10 cellular contexts compared by ENCODE assay signal in the genomic region with DNA sequence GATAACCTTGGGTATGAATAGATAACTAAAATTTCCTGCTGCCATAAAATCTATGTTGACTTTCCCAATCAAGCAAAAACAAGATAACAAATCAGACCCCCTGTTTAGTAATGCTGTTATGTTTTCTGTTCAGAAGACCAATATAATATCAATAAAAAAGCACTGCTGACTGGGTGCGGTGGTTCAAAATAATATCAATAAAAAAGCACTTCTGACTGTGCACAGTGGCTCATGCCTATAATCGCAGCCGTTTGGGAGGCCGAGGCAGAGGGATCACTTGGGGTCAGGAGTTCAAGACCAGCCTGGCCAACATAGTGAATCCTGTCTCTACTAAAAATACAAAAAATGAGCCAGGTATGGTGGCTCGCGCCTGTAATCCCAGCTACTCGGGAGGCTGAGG. TPM values are rescaled to one million over a fixed set of nuclear protein-coding genes. Genes with fewer than 3 reads are reported as not detected.
A peak's percentile ranks its signal among the peaks of the same experiment; 100 is the strongest.
DNase-seq lines count a peak whose midpoint lies in the region; ATAC-seq and TF ChIP-seq lines count a peak whose summit lies in the region.
"Had no signal": no experiment of that assay in that cellular context is flagged by ENCODE, and none has a peak within 500 bp of the region (broad histone marks: within the 10 kb centered on the region; RNA-seq: fewer than 3 reads in every experiment).

No MANE protein-coding gene starts in this region.

- no peaks in the 10 kb centered on the region for H3K27me3 ChIP-seq in muscle layer of colon (ENCODE audit: control insufficient read depth in 1 of 2, insufficient read depth in 2 of 2, low read length in 2 of 2)
- H3K27me3 ChIP-seq in tibial nerve: no peaks in the 10 kb centered on the region
- H3K27me3 ChIP-seq in H9 (ENCODE audit: insufficient read depth, low read length): no peaks in the 10 kb centered on the region

- no peak for TF ChIP-seq POLR2A in tibial nerve (IDR thresholded peaks at IDR 0.05)

- no peak overlapping the region for H2BK20ac ChIP-seq in H9 (ENCODE audit: low read depth, low read length, poor library complexity, severe bottlenecking)

- H3K9ac ChIP-seq in muscle layer of colon (ENCODE audit: low read length): no peak overlapping the region
- no peak overlapping the region for H3K9ac ChIP-seq in H9 (ENCODE audit: extremely low read depth, insufficient read length, low read length)

- H3K9me3 Mint-ChIP-seq in activated naive CD8-positive, alpha-beta T cell treated with anti-CD3 and anti-CD28 coated beads, Interleukin-2, amount 10 ng/mL, durations not matched to agents 7 days and 5 days: peaks cover 2% of the 10 kb centered on the region
- H3K9me3 Mint-ChIP-seq in activated naive CD8-positive, alpha-beta T cell treated with anti-CD3 and anti-CD28 coated beads for 36 hours: no peaks in the 10 kb centered on the region
- no peaks in the 10 kb centered on the region for H3K9me3 Mint-ChIP-seq in H9

- H3K27me3 Mint-ChIP-seq in activated naive CD8-positive, alpha-beta T cell treated with anti-CD3 and anti-CD28 coated beads, Interleukin-2, amount 10 ng/mL, durations not matched to agents 7 days and 5 days: no peaks in the 10 kb centered on the region
- H3K27me3 Mint-ChIP-seq in activated naive CD8-positive, alpha-beta T cell treated with anti-CD3 and anti-CD28 coated beads for 36 hours: no peaks in the 10 kb centered on the region
- H3K27me3 Mint-ChIP-seq in H9 (ENCODE audit: low read depth): no peaks in the 10 kb centered on the region

- peak overlapping the region; percentile 39 to 70 for H3K27ac ChIP-seq in coronary artery
- peak overlapping the region; percentile 71 for H3K27ac ChIP-seq in muscle layer of colon (ENCODE audit: low read depth, low read length)
- peak overlapping the region; percentile 71 to 95 (median 81) for H3K27ac ChIP-seq in tibial nerve
- no peak overlapping the region for H3K27ac ChIP-seq in H9 (ENCODE audit: insufficient read length, low read depth, low read length)

- peak overlapping the region; percentile 32 for H3K4me3 Mint-ChIP-seq in activated naive CD8-positive, alpha-beta T cell treated with anti-CD3 and anti-CD28 coated beads, Interleukin-2, amount 10 ng/mL, durations not matched to agents 7 days and 5 days
- H3K4me3 Mint-ChIP-seq in activated naive CD8-positive, alpha-beta T cell treated with anti-CD3 and anti-CD28 coated beads for 36 hours: no peak overlapping the region
- no peak overlapping the region for H3K4me3 Mint-ChIP-seq in H9

- H4K8ac ChIP-seq in H9 (replicated peaks; ENCODE audit: insufficient read length, low read depth, low read length): no peak overlapping the region

- no peak overlapping the region for H3T11ph ChIP-seq in H9 (ENCODE audit: low read length)

- POLR2A ChIA-PET in activated naive CD8-positive, alpha-beta T cell treated with anti-CD3 and anti-CD28 coated beads, Interleukin-2, amount 10 ng/mL, durations not matched to agents 7 days and 5 days (lab: Charles Lee): no interaction called here

- no peaks in the 10 kb centered on the region for H4K20me1 ChIP-seq in H9 (ENCODE audit: control insufficient read depth, insufficient read depth, insufficient read length)

- no peaks in the 10 kb centered on the region for H3K79me1 ChIP-seq in H9 (ENCODE audit: insufficient read depth, low read depth, low read length, poor library complexity, severe bottlenecking)

- no peaks in the 10 kb centered on the region for H3K79me2 ChIP-seq in H9 (ENCODE audit: insufficient read depth, low read length)

- H3K4me1 ChIP-seq in muscle layer of colon (ENCODE audit: insufficient read depth, low read length) (peaks cover 48% of the 10 kb centered on the region), tibial nerve (peaks cover 0 to 46% (median 20%) of the 10 kb centered on the region in 4 donors), H9 (ENCODE audit: insufficient read depth, low read length) (no peaks in the 10 kb centered on the region)

- H4K91ac ChIP-seq in H9 (ENCODE audit: insufficient read length, low read depth, low read length): no peak overlapping the region

- H3K9me3 ChIP-seq in muscle layer of colon (ENCODE audit: low read length): no peaks in the 10 kb centered on the region
- no peaks in the 10 kb centered on the region for H3K9me3 ChIP-seq in tibial nerve
- no peaks in the 10 kb centered on the region for H3K9me3 ChIP-seq in H9 (ENCODE audit: control insufficient read depth, low read depth, low read length)

- H3K14ac ChIP-seq in H9 (ENCODE audit: insufficient read depth, low read length): no peak overlapping the region

- H2BK12ac ChIP-seq in H9 (ENCODE audit: insufficient read length, low read depth, low read length): no peak overlapping the region

- no peak overlapping the region for H2BK5ac ChIP-seq in H9 (ENCODE audit: insufficient read length, low read length)

- no peak overlapping the region for H3K23ac ChIP-seq in H9 (ENCODE audit: insufficient read length, low read depth, low read length)

- 49 to 60% methylated on average over 7 of the region's 7 CpGs for WGBS in tibial nerve, 2 donors
- no CpG with 5 or more reads among the region's 7 CpGs for WGBS in H9 (ENCODE audit: extremely low coverage, insufficient read length, low lambda C conversion rate)

- DNase-seq in activated naive CD8-positive, alpha-beta T cell treated with anti-CD3 and anti-CD28 coated beads, Interleukin-2, amount 10 ng/mL, durations not matched to agents 7 days and 5 days: no peak
- no peak for DNase-seq in activated naive CD8-positive, alpha-beta T cell treated with anti-CD3 and anti-CD28 coated beads for 36 hours
- DNase-seq in coronary artery (ENCODE audit: low spot score) (no peak), tibial nerve (ENCODE audit: low spot score in 2 of 2) (no peak), H9 (no peak), NCI-H69 (lab: John Stamatoyannopoulos, UW) (no peak)
- no peak for DNase-seq in stimulated activated CD4-positive, alpha-beta T cell treated with anti-CD3 and anti-CD28 coated beads, Interleukin-4, amount 100 ng/mL, for 4 hours
- DNase-seq: activated CD8-positive, alpha-beta memory T cell treated with anti-CD3 and anti-CD28 coated beads for 24 hours; amygdala had no signal

- H3K27ac Mint-ChIP-seq in activated naive CD8-positive, alpha-beta T cell treated with anti-CD3 and anti-CD28 coated beads, Interleukin-2, amount 10 ng/mL, durations not matched to agents 7 days and 5 days: peak overlapping the region; percentile 11
- H3K27ac Mint-ChIP-seq in activated naive CD8-positive, alpha-beta T cell treated with anti-CD3 and anti-CD28 coated beads for 36 hours: no peak overlapping the region
- no peak overlapping the region for H3K27ac Mint-ChIP-seq in H9

- H3K4ac ChIP-seq in H9 (ENCODE audit: low read depth, low read length): no peak overlapping the region

- ATAC-seq in activated naive CD8-positive, alpha-beta T cell treated with anti-CD3 and anti-CD28 coated beads, Interleukin-2, amount 10 ng/mL, durations not matched to agents 7 days and 5 days (ENCODE audit: low read depth): no peak

- H2AFZ ChIP-seq in H9 (ENCODE audit: low read length): no peak overlapping the region

- H3K36me3 ChIP-seq in muscle layer of colon (ENCODE audit: insufficient read depth, low read length): peaks cover 8% of the 10 kb centered on the region
- peaks cover 0 to 22% (median 0%) of the 10 kb centered on the region in 3 donors for H3K36me3 ChIP-seq in tibial nerve

- H3K4me1 Mint-ChIP-seq in activated naive CD8-positive, alpha-beta T cell treated with anti-CD3 and anti-CD28 coated beads, Interleukin-2, amount 10 ng/mL, durations not matched to agents 7 days and 5 days: peaks cover 24% of the 10 kb centered on the region
- H3K4me1 Mint-ChIP-seq in activated naive CD8-positive, alpha-beta T cell treated with anti-CD3 and anti-CD28 coated beads for 36 hours: peaks cover 8% of the 10 kb centered on the region
- H3K4me1 Mint-ChIP-seq in H9: no peaks in the 10 kb centered on the region

- TF ChIP-seq CTCF in coronary artery (IDR thresholded peaks at IDR 0.05) (no peak), tibial nerve (IDR thresholded peaks at IDR 0.05) (no peak), H9 (conservative IDR thresholded peaks at IDR 0.05) (no peak)

- no peak for TF ChIP-seq EP300 in tibial nerve (IDR thresholded peaks at IDR 0.05)

- H3K18ac ChIP-seq in H9 (ENCODE audit: insufficient read length, low read depth, low read length): no peak overlapping the region

- H3K56ac ChIP-seq in H9 (ENCODE audit: insufficient read length, low read depth, low read length): no peak overlapping the region

- H4K5ac ChIP-seq in H9 (ENCODE audit: insufficient read length, low read depth, low read length): no peak overlapping the region

- H2BK120ac ChIP-seq in H9 (ENCODE audit: low read depth, low read length, poor library complexity, severe bottlenecking): no peak overlapping the region

- H3K4me3 ChIP-seq in coronary artery (peak overlapping the region; percentile 38), muscle layer of colon (ENCODE audit: low read depth in 1 of 2, low read length in 2 of 2) (no peak overlapping the region), tibial nerve (peak overlapping the region in 2 of 4 donors; percentile 11 to 26)

- H3K4me2 ChIP-seq in H9 (ENCODE audit: insufficient read depth, insufficient read length, low read length): no peak overlapping the region

- no peaks in the 10 kb centered on the region for H3K23me2 ChIP-seq in H9 (ENCODE audit: insufficient read length, low read depth, low read length, poor library complexity, severe bottlenecking)

- peaks cover 13% of the 10 kb centered on the region for H3K36me3 Mint-ChIP-seq in activated naive CD8-positive, alpha-beta T cell treated with anti-CD3 and anti-CD28 coated beads, Interleukin-2, amount 10 ng/mL, durations not matched to agents 7 days and 5 days
- peaks cover 2% of the 10 kb centered on the region for H3K36me3 Mint-ChIP-seq in activated naive CD8-positive, alpha-beta T cell treated with anti-CD3 and anti-CD28 coated beads for 36 hours
- H3K36me3 Mint-ChIP-seq in H9 (ENCODE audit: insufficient read depth in 1 of 3, low read depth in 3 of 3): no peaks in the 10 kb centered on the region

- H2BK15ac ChIP-seq in H9 (ENCODE audit: low read depth, low read length): no peak overlapping the region

- no peak overlapping the region for H2AK5ac ChIP-seq in H9 (ENCODE audit: insufficient read length, low read length)

RNA-seq across cellular contexts. Expression of a gene that starts 36.7 kb away (rescaled TPM):
- total RNA-seq in activated naive CD8-positive, alpha-beta T cell treated with anti-CD3 and anti-CD28 coated beads, Interleukin-2, amount 10 ng/mL, durations not matched to agents 7 days and 5 days: 10 to 100 TPM; 20.8 to 27.6 TPM
- 1 to 10 TPM; 1.5 to 2.0 TPM for total RNA-seq in activated naive CD8-positive, alpha-beta T cell treated with anti-CD3 and anti-CD28 coated beads for 36 hours
- total RNA-seq in tibial nerve (100 to 1,000 TPM in 3 of 4 donors, 10 to 100 TPM in 1; 69.6 to 139 (median 118) TPM), H9 (2021) (4.7 and 5.3 TPM in 2 replicates)
